In the genomic region with DNA sequence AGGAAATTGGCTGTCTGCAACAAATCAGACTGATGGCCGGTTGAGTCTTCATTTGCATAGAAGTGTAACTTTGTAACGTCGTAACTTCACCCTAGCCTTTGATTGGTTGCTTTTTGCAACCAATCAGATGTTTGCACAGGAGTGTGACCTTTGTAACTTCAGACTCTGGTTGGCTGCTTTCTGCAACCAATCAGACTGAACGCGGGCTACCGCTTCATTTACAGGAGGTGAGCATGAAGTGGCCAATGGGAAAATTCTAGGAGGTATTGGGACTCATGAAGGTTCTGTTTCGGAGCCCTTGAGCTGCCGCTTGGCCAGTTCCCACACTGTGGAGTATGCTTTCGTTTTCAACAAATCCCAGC, we compare ENCODE assay signal across 8 cellular contexts. TPM values are rescaled to one million over a fixed set of nuclear protein-coding genes. Genes with fewer than 3 reads are reported as not detected.
DNase-seq lines count a peak whose midpoint lies in the region; ATAC-seq, FAIRE-seq and TF ChIP-seq lines count a peak whose summit lies in the region.

No MANE protein-coding gene starts in this region.

- FAIRE-seq in D721Med (lab: Jason Lieb, UNC), result no peak

- H3K9me3 ChIP-seq in RWPE2 (ENCODE audit: severe bottlenecking) (peaks cover 4% of the 10 kb centered on the region), iPS-15b (ENCODE audit: control insufficient read depth, insufficient read depth, low read length) (peaks cover 2% of the 10 kb centered on the region), sigmoid colon (peaks cover 5 to 14% (median 12%) of the 10 kb centered on the region in 4 donors)

- H3K4me1 ChIP-seq in KMS-11 (ENCODE audit: low read depth, poor library complexity, severe bottlenecking) (no peaks in the 10 kb centered on the region), RWPE2 (ENCODE audit: insufficient read depth, poor library complexity, severe bottlenecking) (no peaks in the 10 kb centered on the region), iPS-15b (ENCODE audit: control insufficient read depth, insufficient read depth, low read length) (no peaks in the 10 kb centered on the region), sigmoid colon (peaks cover 0 to 7% (median 7%) of the 10 kb centered on the region in 4 donors)

- TF ChIP-seq CTCF in KMS-11 (conservative IDR thresholded peaks at IDR 0.05; ENCODE audit: low read depth, low read length) (no peak), RWPE2 (IDR thresholded peaks at IDR 0.05; ENCODE audit: poor library complexity, severe bottlenecking) (no peak), brain (conservative IDR thresholded peaks at IDR 0.05) (no peak), sigmoid colon (IDR thresholded peaks at IDR 0.05) (no peak), D721Med (IDR thresholded peaks at IDR 0.05; ENCODE audit: insufficient read depth, missing control alignments) (no peak)

- H3K36me3 ChIP-seq in KMS-11 (ENCODE audit: insufficient read depth) (no peaks in the 10 kb centered on the region), RWPE2 (ENCODE audit: low read depth) (peaks cover 10% of the 10 kb centered on the region), iPS-15b (ENCODE audit: control insufficient read depth, insufficient read depth, low read length) (peaks cover 2% of the 10 kb centered on the region), sigmoid colon (peaks cover 0 to 16% (median 6%) of the 10 kb centered on the region in 4 donors)

- no peak overlapping the region; the same call in 1 of the 2 replicates for H3K9ac ChIP-seq in KMS-11
- peak overlapping the region; percentile 32 for H3K9ac ChIP-seq in iPS-15b (ENCODE audit: low read depth, low read length)

- no peak for TF ChIP-seq EP300 in sigmoid colon (IDR thresholded peaks at IDR 0.05)

- H2AFZ ChIP-seq in KMS-11 (ENCODE audit: low read depth), result peak overlapping the region; percentile 75

- peak overlapping the region; percentile 9; the same call in 1 of the 2 replicates for H3K4me2 ChIP-seq in KMS-11

- intact Hi-C loops in sigmoid colon (cut with DNase I), result loop anchor here (5.0 kb wide), 2 partner anchors 214 to 259 kb away; a partner anchor contains a TSS

- 2 to 4% methylated on average over 9 of the region's 9 CpGs for WGBS in sigmoid colon, 2 donors

- H3K27me3 ChIP-seq in KMS-11 (ENCODE audit: insufficient read depth, low read depth) (no peaks in the 10 kb centered on the region), RWPE2 (ENCODE audit: insufficient read depth, poor library complexity, severe bottlenecking) (no peaks in the 10 kb centered on the region), iPS-15b (ENCODE audit: control insufficient read depth, insufficient read depth, low read length) (no peaks in the 10 kb centered on the region), sigmoid colon (no peaks in the 10 kb centered on the region)

- peak overlapping the region; percentile 91 to 98 (median 94) for H3K4me3 Mint-ChIP-seq in brain

- H3K79me2 ChIP-seq in KMS-11 (ENCODE audit: insufficient read depth, low read depth), result no peaks in the 10 kb centered on the region

- H3K4me1 Mint-ChIP-seq in brain, result peaks cover 41% of the 10 kb centered on the region

- peak; percentile 27 for ATAC-seq in GM21825 (IDR thresholded peaks at IDR 0.05; ENCODE audit: unreplicated experiment)
- peak; percentile 74 for ATAC-seq in RWPE2 (ENCODE audit: low read depth)

- peak overlapping the region; percentile 78 for H3K27ac ChIP-seq in KMS-11
- H3K27ac ChIP-seq in RWPE2 (ENCODE audit: poor library complexity, severe bottlenecking), result peak overlapping the region; percentile 60
- peak overlapping the region; percentile 88 to 94 (median 92) for H3K27ac ChIP-seq in sigmoid colon

- DNase-seq in GM03348 (ENCODE audit: low spot score), result peak; percentile 52
- DNase-seq in RWPE2 (ENCODE audit: low spot score), result no peak
- peak; percentile 85 for DNase-seq in sigmoid colon
- DNase-seq in D721Med (ENCODE audit: insufficient read length, low spot score), result no peak

- TF ChIP-seq POLR2A in sigmoid colon (IDR thresholded peaks at IDR 0.05), result no peak

- peaks cover 42 to 52% (median 50%) of the 10 kb centered on the region in 5 experiments for H3K9me3 Mint-ChIP-seq in brain

- peaks cover 48% of the 10 kb centered on the region for H3K36me3 Mint-ChIP-seq in brain

- no peaks in the 10 kb centered on the region for H4K20me1 ChIP-seq in KMS-11 (ENCODE audit: insufficient read depth)

- peak overlapping the region; percentile 92 to 99 (median 97) for H3K27ac Mint-ChIP-seq in brain

- H3K4me3 ChIP-seq in KMS-11 (IDR thresholded peaks at IDR 0.05; ENCODE audit: insufficient read depth, low read depth, low read length) (no peak overlapping the region), RWPE2 (ENCODE audit: severe bottlenecking) (peak overlapping the region; percentile 47), iPS-15b (ENCODE audit: low read depth, low read length) (peak overlapping the region; percentile 58), sigmoid colon (peak overlapping the region; percentile 70 to 83 (median 76))

- H3K27me3 Mint-ChIP-seq in brain, result peaks cover 27% of the 10 kb centered on the region

RNA-seq across cellular contexts. Expression of a gene that starts 0.4 kb away (rescaled TPM):
- polyA plus RNA-seq in brain (ENCODE audit: insufficient read depth, low read depth, low replicate concordance) (7.6 TPM), sigmoid colon (1 to 10 TPM; 3.7 to 9.1 (median 4.8) TPM)
- 10 to 100 TPM; 16.5 to 45.7 (median 23.9) TPM for total RNA-seq in sigmoid colon

RNA-seq across cellular contexts. Expression of a gene that starts 13.9 kb away (rescaled TPM):
- polyA plus RNA-seq in brain (ENCODE audit: insufficient read depth, low read depth, low replicate concordance) (3.3 TPM), sigmoid colon (1 to 10 TPM in 1 of 3 donors, under 1 TPM in 2; 0.46 to 2.8 (median 0.60) TPM)
- total RNA-seq in sigmoid colon, result 10 to 100 TPM in 2 of 4 donors, 1 to 10 TPM in 2; 3.1 to 23.7 (median 11.9) TPM

RNA-seq across cellular contexts. Expression of a gene that starts 39.3 kb away (rescaled TPM):
- polyA plus RNA-seq in brain (ENCODE audit: insufficient read depth, low read depth, low replicate concordance), result 10.2 TPM
- total RNA-seq in sigmoid colon, result 1 to 10 TPM; 3.0 to 5.5 (median 3.3) TPM
- polyA plus RNA-seq in sigmoid colon, result 1 to 10 TPM in 1 of 3 donors, not detected in 2; 1.2 TPM

Comparison
In these comparisons a context has a peak if more than half of its experiments do, and no peak if none do; other contexts are left out.
1. DNase-seq: peak in GM03348 (single experiment) and sigmoid colon (single experiment); none in RWPE2 (single experiment) and D721Med (single experiment).
2. Peak in every context shown above with its lines, with median percentiles within 50 percentile points of each other: H3K27ac ChIP-seq.